In genomic region chr6:170545405-170545804, GRCh38 we compare ENCODE assay signal across 18 cellular contexts. TPM values are rescaled to one million over a fixed set of nuclear protein-coding genes. Genes with fewer than 3 reads are reported as not detected.
A peak's percentile ranks its signal among the peaks of the same experiment; 100 is the strongest.
DNase-seq lines count a peak whose midpoint lies in the region; FAIRE-seq and TF ChIP-seq lines count a peak whose summit lies in the region.
"Had no signal": no experiment of that assay in that cellular context is flagged by ENCODE, and none has a peak within 500 bp of the region (broad histone marks: within the 10 kb centered on the region; RNA-seq: fewer than 3 reads in every experiment).

No MANE protein-coding gene starts in this region.

- H3K27me3 ChIP-seq in right atrium auricular region, result no peaks in the 10 kb centered on the region
- H3K27me3 ChIP-seq: colonic mucosa, thyroid gland had no signal

- TF ChIP-seq CTCF in right atrium auricular region (IDR thresholded peaks at IDR 0.05), result no peak

- H3K27ac ChIP-seq in right atrium auricular region, result peak overlapping the region; percentile 5 to 28
- H3K27ac ChIP-seq: colonic mucosa, thyroid gland had no signal

- DNase-seq in DMS153 (lab: John Stamatoyannopoulos, UW) (peak; percentile 86), NCI-H1092 (lab: John Stamatoyannopoulos, UW) (peak; percentile 64), NCI-H526 treated with DMSO at 0.1 percent for 48 hours (lab: John Stamatoyannopoulos, UW) (peak; percentile 88), right atrium auricular region (ENCODE audit: low spot score) (no peak), pons (ENCODE audit: low spot score) (no peak), HTR-8/SVneo (ENCODE audit: insufficient read length, low spot score) (no peak), inferior parietal cortex (ENCODE audit: extremely low spot score) (no peak)
- DNase-seq in central memory CD4-positive, alpha-beta T cell, result no peak
- DNase-seq: activated CD8-positive, alpha-beta T cell treated with anti-CD3 and anti-CD28 coated beads for 36 hours; activated naive CD4-positive, alpha-beta T cell treated with anti-CD3 and anti-CD28 coated beads, Interleukin-2, amount 50 U/mL, for 16 hours; activated T-cell treated with anti-CD3 and anti-CD28 coated beads, Interleukin-2, amount 50 U/mL, for 4 hours; CD8-positive, alpha-beta memory T cell; colonic mucosa; hypothalamus; kidney glomerular epithelial cell; NCI-H226; thyroid gland had no signal

- H3K4me1 ChIP-seq in right atrium auricular region, result peaks cover 0 to 32% of the 10 kb centered on the region in 2 donors
- H3K4me1 ChIP-seq: colonic mucosa had no signal

- peaks cover 78% of the 10 kb centered on the region for H3K36me3 ChIP-seq in right atrium auricular region

- FAIRE-seq in HTR-8/SVneo (lab: Jason Lieb, UNC), result no peak
- FAIRE-seq: endometrium had no signal

- no peak overlapping the region for H3K4me3 ChIP-seq in right atrium auricular region
- H3K4me3 ChIP-seq: colonic mucosa, thyroid gland had no signal

- H3K9me3 ChIP-seq in right atrium auricular region, result no peaks in the 10 kb centered on the region
- H3K9me3 ChIP-seq: colonic mucosa, thyroid gland had no signal

RNA-seq across cellular contexts. Expression of gene PSMB1, which starts 7.7 kb away (rescaled TPM):
- 100 to 1,000 TPM; 188 to 245 TPM for total RNA-seq in right atrium auricular region

RNA-seq across cellular contexts. Expression of gene TBP, which starts 8.8 kb away (rescaled TPM):
- total RNA-seq in right atrium auricular region, result 10 to 100 TPM; 10.1 to 13.3 TPM

RNA-seq across cellular contexts. Expression of gene PDCD2, which starts 39.0 kb away (rescaled TPM):
- 10 to 100 TPM; 36.3 to 42.2 TPM for total RNA-seq in right atrium auricular region

Comparison
In these comparisons a context has a peak if more than half of its experiments do, and no peak if none do; other contexts are left out.
1. DNase-seq: peak in DMS153 (single experiment), NCI-H1092 (single experiment) and NCI-H526 treated with DMSO at 0.1 percent for 48 hours (single experiment); none in right atrium auricular region (single experiment), pons (single experiment), HTR-8/SVneo (single experiment), inferior parietal cortex (single experiment) and central memory CD4-positive, alpha-beta T cell (single experiment).